ENCODE assay signal across 19 cellular contexts in the genomic region with DNA sequence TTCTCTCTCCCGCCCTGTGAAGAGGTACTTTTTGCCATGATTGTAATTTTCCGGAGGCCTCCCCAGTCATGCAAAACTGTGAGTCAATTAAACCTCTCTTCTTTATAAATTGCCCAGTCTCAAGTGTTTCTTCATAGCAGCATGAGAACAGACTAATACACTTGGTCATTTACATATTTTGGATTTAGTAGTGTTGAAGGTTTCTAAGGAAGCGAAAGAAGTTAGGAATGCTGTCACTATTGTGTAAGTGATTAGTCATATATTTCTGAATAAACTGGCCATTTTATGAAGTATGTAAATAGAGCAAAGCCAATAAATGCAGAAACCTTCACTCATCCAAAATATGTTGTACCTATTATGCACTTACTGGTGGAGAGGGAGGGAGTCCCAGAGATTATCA. TPM values are rescaled to one million over a fixed set of nuclear protein-coding genes. Genes with fewer than 3 reads are reported as not detected.
DNase-seq lines count a peak whose midpoint lies in the region; ATAC-seq and TF ChIP-seq lines count a peak whose summit lies in the region.
"Had no signal": no experiment of that assay in that cellular context is flagged by ENCODE, and none has a peak within 500 bp of the region (broad histone marks: within the 10 kb centered on the region; RNA-seq: fewer than 3 reads in every experiment).

No MANE protein-coding gene starts in this region.

- H3K9me3 Mint-ChIP-seq in activated naive CD8-positive, alpha-beta T cell treated with anti-CD3 and anti-CD28 coated beads, Interleukin-2, amount 50 U/mL, for 24 hours, result peaks cover 9% of the 10 kb centered on the region
- H3K9me3 Mint-ChIP-seq in activated T-helper 2 cell treated with anti-CD3 and anti-CD28 coated beads, Interferon-gamma antibody, Interleukin-2, Interleukin-4, amounts not matched to agents 10 μg/mL and 5 μg/mL and 100 μg/mL, durations not matched to agents 14 hours and 24 hours and 36 hours, result peaks cover 5% of the 10 kb centered on the region

- intact Hi-C loops in activated T-helper 2 cell treated with anti-CD3 and anti-CD28 coated beads, Interferon-gamma antibody, Interleukin-2, Interleukin-4, amounts not matched to agents 10 μg/mL and 5 μg/mL and 100 μg/mL, durations not matched to agents 14 hours and 24 hours and 36 hours (cut with micrococcal nuclease), result no loop called here

- H3K4me3 Mint-ChIP-seq in activated naive CD8-positive, alpha-beta T cell treated with anti-CD3 and anti-CD28 coated beads, Interleukin-2, amount 50 U/mL, for 24 hours, result no peak overlapping the region
- H3K4me3 Mint-ChIP-seq in activated T-helper 2 cell treated with anti-CD3 and anti-CD28 coated beads, Interferon-gamma antibody, Interleukin-2, Interleukin-4, amounts not matched to agents 10 μg/mL and 5 μg/mL and 100 μg/mL, durations not matched to agents 14 hours and 24 hours and 36 hours (ENCODE audit: low read depth), result no peak overlapping the region
- H3K4me3 Mint-ChIP-seq: CD4-positive, CD25-positive, alpha-beta regulatory T cell had no signal

- H3K36me3 Mint-ChIP-seq in activated naive CD8-positive, alpha-beta T cell treated with anti-CD3 and anti-CD28 coated beads, Interleukin-2, amount 50 U/mL, for 24 hours (ENCODE audit: low read depth), result no peaks in the 10 kb centered on the region
- no peaks in the 10 kb centered on the region for H3K36me3 Mint-ChIP-seq in activated T-helper 2 cell treated with anti-CD3 and anti-CD28 coated beads, Interferon-gamma antibody, Interleukin-2, Interleukin-4, amounts not matched to agents 10 μg/mL and 5 μg/mL and 100 μg/mL, durations not matched to agents 14 hours and 24 hours and 36 hours (ENCODE audit: low read depth)
- H3K36me3 Mint-ChIP-seq: CD4-positive, CD25-positive, alpha-beta regulatory T cell had no signal

- TF ChIP-seq CTCF in epithelial cell of esophagus (IDR thresholded peaks at IDR 0.05; ENCODE audit: insufficient read depth, low read depth, low read length, missing control alignments) (no peak), fibroblast of villous mesenchyme (IDR thresholded peaks at IDR 0.05; ENCODE audit: insufficient read depth, low read depth, low read length) (no peak)

- no peaks in the 10 kb centered on the region for H3K27me3 Mint-ChIP-seq in activated naive CD8-positive, alpha-beta T cell treated with anti-CD3 and anti-CD28 coated beads, Interleukin-2, amount 50 U/mL, for 24 hours
- no peaks in the 10 kb centered on the region for H3K27me3 Mint-ChIP-seq in activated T-helper 2 cell treated with anti-CD3 and anti-CD28 coated beads, Interferon-gamma antibody, Interleukin-2, Interleukin-4, amounts not matched to agents 10 μg/mL and 5 μg/mL and 100 μg/mL, durations not matched to agents 14 hours and 24 hours and 36 hours (ENCODE audit: low read depth)
- H3K27me3 Mint-ChIP-seq: CD4-positive, CD25-positive, alpha-beta regulatory T cell had no signal

- no peak for ATAC-seq in activated naive CD8-positive, alpha-beta T cell treated with anti-CD3 and anti-CD28 coated beads, Interleukin-2, amount 50 U/mL, for 24 hours
- ATAC-seq: SK-N-SH treated with all-trans-retinoic acid at 6 μM for 48 hours had no signal

- no peaks in the 10 kb centered on the region for H3K4me1 Mint-ChIP-seq in activated naive CD8-positive, alpha-beta T cell treated with anti-CD3 and anti-CD28 coated beads, Interleukin-2, amount 50 U/mL, for 24 hours
- no peaks in the 10 kb centered on the region for H3K4me1 Mint-ChIP-seq in activated T-helper 2 cell treated with anti-CD3 and anti-CD28 coated beads, Interferon-gamma antibody, Interleukin-2, Interleukin-4, amounts not matched to agents 10 μg/mL and 5 μg/mL and 100 μg/mL, durations not matched to agents 14 hours and 24 hours and 36 hours (ENCODE audit: low read depth)
- H3K4me1 Mint-ChIP-seq: CD4-positive, CD25-positive, alpha-beta regulatory T cell had no signal

- no peak overlapping the region for H3K4me3 ChIP-seq in epithelial cell of esophagus (ENCODE audit: low read length)
- H3K4me3 ChIP-seq in fibroblast of villous mesenchyme (ENCODE audit: low read depth, low read length), result no peak overlapping the region
- H3K4me3 ChIP-seq: Peyer's patch had no signal

- peak; percentile 71 for DNase-seq in HCEC 1CT
- DNase-seq in RKO (ENCODE audit: low spot score), result peak; percentile 25
- DNase-seq in epithelial cell of esophagus (ENCODE audit: low read depth), result peak; percentile 45
- DNase-seq in fibroblast of villous mesenchyme (ENCODE audit: low read depth), result peak; percentile 59
- DNase-seq in activated naive CD8-positive, alpha-beta T cell treated with anti-CD3 and anti-CD28 coated beads, Interleukin-2, amount 50 U/mL, for 24 hours, result no peak
- no peak for DNase-seq in activated T-helper 2 cell treated with anti-CD3 and anti-CD28 coated beads, Interferon-gamma antibody, Interleukin-2, Interleukin-4, amounts not matched to agents 10 μg/mL and 5 μg/mL and 100 μg/mL, durations not matched to agents 14 hours and 24 hours and 36 hours (ENCODE audit: low spot score)
- DNase-seq in NCI-H1105 (lab: John Stamatoyannopoulos, UW), result no peak
- DNase-seq: Caco-2; CD4-positive, CD25-positive, alpha-beta regulatory T cell; DMS153; H7; NCI-H1436 treated with DMSO at 0.1 percent for 48 hours; NCI-H2081; NCI-H510A treated with DMSO at 0.1 percent for 48 hours; NCI-H82; Peyer's patch; SHP77 had no signal

- no peak overlapping the region for H3K27ac Mint-ChIP-seq in activated naive CD8-positive, alpha-beta T cell treated with anti-CD3 and anti-CD28 coated beads, Interleukin-2, amount 50 U/mL, for 24 hours
- no peak overlapping the region for H3K27ac Mint-ChIP-seq in activated T-helper 2 cell treated with anti-CD3 and anti-CD28 coated beads, Interferon-gamma antibody, Interleukin-2, Interleukin-4, amounts not matched to agents 10 μg/mL and 5 μg/mL and 100 μg/mL, durations not matched to agents 14 hours and 24 hours and 36 hours
- H3K27ac Mint-ChIP-seq: CD4-positive, CD25-positive, alpha-beta regulatory T cell had no signal

RNA-seq across cellular contexts. Expression of a gene that starts 34.4 kb away (rescaled TPM):
- total RNA-seq in fibroblast of villous mesenchyme, result under 0.01 TPM in 1 of 2 replicates, not detected in the other
- total RNA-seq in activated T-helper 2 cell treated with anti-CD3 and anti-CD28 coated beads, Interferon-gamma antibody, Interleukin-2, Interleukin-4, amounts not matched to agents 10 μg/mL and 5 μg/mL and 100 μg/mL, durations not matched to agents 14 hours and 24 hours and 36 hours, result not detected in 2 replicates
- total RNA-seq: Caco-2; CD4-positive, CD25-positive, alpha-beta regulatory T cell; H7; HT-29; Peyer's patch had no signal

Comparison
In these comparisons a context has a peak if more than half of its experiments do, and no peak if none do; other contexts are left out.
1. DNase-seq: peak in HCEC 1CT (single experiment), RKO (single experiment), epithelial cell of esophagus (single experiment) and fibroblast of villous mesenchyme (single experiment); none in activated naive CD8-positive, alpha-beta T cell treated with anti-CD3 and anti-CD28 coated beads, Interleukin-2, amount 50 U/mL, for 24 hours (single experiment), activated T-helper 2 cell treated with anti-CD3 and anti-CD28 coated beads, Interferon-gamma antibody, Interleukin-2, Interleukin-4, amounts not matched to agents 10 μg/mL and 5 μg/mL and 100 μg/mL, durations not matched to agents 14 hours and 24 hours and 36 hours (single experiment) and NCI-H1105 (single experiment).